11 cellular contexts compared by ENCODE assay signal in the genomic region with DNA sequence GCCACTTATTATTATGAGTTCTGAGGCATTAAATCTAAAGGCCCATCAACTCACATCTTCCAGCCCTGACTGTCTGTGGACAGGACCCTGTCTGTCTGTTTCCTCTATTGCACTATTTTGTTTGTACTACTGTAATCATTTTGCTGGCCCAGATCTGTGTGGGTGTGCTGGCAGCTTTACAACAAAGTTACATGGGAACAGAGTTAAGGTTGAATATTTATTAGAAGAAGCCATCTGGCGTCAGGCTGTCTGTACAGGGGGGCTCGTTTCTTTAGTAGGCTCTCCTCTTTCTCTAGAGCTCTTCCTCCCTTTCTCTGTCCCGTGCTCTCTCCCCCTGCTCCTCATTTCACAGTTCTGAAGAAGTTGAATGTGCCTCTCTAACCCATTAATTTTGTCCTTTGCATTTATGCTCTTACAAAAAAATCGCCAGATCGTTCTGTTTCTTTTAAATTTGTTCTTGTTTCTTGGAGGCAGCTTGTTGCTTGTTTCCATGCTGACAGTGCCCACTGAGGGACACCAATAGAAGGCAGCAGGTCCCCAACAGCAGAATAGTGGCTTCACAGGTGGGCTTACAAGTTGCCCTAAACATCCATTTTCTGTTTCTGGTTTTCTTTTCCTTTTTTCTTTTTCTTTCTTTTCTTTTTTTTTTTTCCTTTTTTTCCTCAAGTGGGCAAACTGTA.
DNase-seq lines count a peak whose midpoint lies in the region; ATAC-seq and TF ChIP-seq lines count a peak whose summit lies in the region.
"Had no signal": no experiment of that assay in that cellular context is flagged by ENCODE, and none has a peak within 500 bp of the region (broad histone marks: within the 10 kb centered on the region; RNA-seq: fewer than 3 reads in every experiment).

No MANE protein-coding gene starts in this region.

- H3K27me3 ChIP-seq in neural progenitor cell, result no peaks in the 10 kb centered on the region

- H3K4me2 ChIP-seq in neural progenitor cell, result no peak overlapping the region

- peak; percentile 22 for DNase-seq in AG09319 (ENCODE audit: extremely low read depth, low read depth)
- DNase-seq in NCI-H226, result peak; percentile 39
- peak; percentile 34 for DNase-seq in epithelial cell of esophagus (ENCODE audit: low read depth)
- no peak for DNase-seq in neural progenitor cell (ENCODE audit: low spot score)
- no peak for DNase-seq in middle frontal gyrus (ENCODE audit: extremely low spot score, low spot score)
- no peak for DNase-seq in activated naive CD4-positive, alpha-beta T cell treated with anti-CD3 and anti-CD28 coated beads, Interleukin-2, amount 50 U/mL, for 72 hours (ENCODE audit: low spot score in 2 of 2)
- DNase-seq in NCI-H1436 (lab: John Stamatoyannopoulos, UW), result no peak
- DNase-seq: activated CD4-positive, alpha-beta memory T cell treated with anti-CD3 and anti-CD28 coated beads, Interleukin-2, amount 10 ng/mL, durations not matched to agents 7 days and 5 days; CD4-positive, alpha-beta memory T cell had no signal

- TF ChIP-seq CTCF in AG09319 (IDR thresholded peaks at IDR 0.05; ENCODE audit: low read depth, low read length) (no peak), epithelial cell of esophagus (IDR thresholded peaks at IDR 0.05; ENCODE audit: insufficient read depth, low read depth, low read length, missing control alignments) (no peak), neural progenitor cell (IDR thresholded peaks at IDR 0.05) (no peak)

- no peaks in the 10 kb centered on the region for H3K36me3 ChIP-seq in neural progenitor cell

- H3K79me2 ChIP-seq in neural progenitor cell (ENCODE audit: low read depth), result no peaks in the 10 kb centered on the region

- no peaks in the 10 kb centered on the region for H3K9me3 Mint-ChIP-seq in neural progenitor cell
- no peaks in the 10 kb centered on the region for H3K9me3 Mint-ChIP-seq in activated naive CD4-positive, alpha-beta T cell treated with anti-CD3 and anti-CD28 coated beads, Interleukin-2, amount 50 U/mL, for 72 hours
- H3K9me3 Mint-ChIP-seq: activated CD4-positive, alpha-beta memory T cell treated with anti-CD3 and anti-CD28 coated beads, Interleukin-2, amount 10 ng/mL, durations not matched to agents 7 days and 5 days; central memory CD8-positive, alpha-beta T cell had no signal

- no peaks in the 10 kb centered on the region for H3K36me3 Mint-ChIP-seq in neural progenitor cell
- H3K36me3 Mint-ChIP-seq in activated naive CD4-positive, alpha-beta T cell treated with anti-CD3 and anti-CD28 coated beads, Interleukin-2, amount 50 U/mL, for 72 hours, result no peaks in the 10 kb centered on the region
- H3K36me3 Mint-ChIP-seq: CD4-positive, alpha-beta memory T cell had no signal

- no peaks in the 10 kb centered on the region for H4K20me1 ChIP-seq in neural progenitor cell (ENCODE audit: low read depth)

- H2AFZ ChIP-seq in neural progenitor cell (replicated peaks), result peak overlapping the region; percentile 17

- H3K4me1 Mint-ChIP-seq in neural progenitor cell, result peaks cover 17% of the 10 kb centered on the region
- H3K4me1 Mint-ChIP-seq: activated CD4-positive, alpha-beta memory T cell treated with anti-CD3 and anti-CD28 coated beads, Interleukin-2, amount 10 ng/mL, durations not matched to agents 7 days and 5 days; CD4-positive, alpha-beta memory T cell; central memory CD8-positive, alpha-beta T cell had no signal

- H3F3A ChIP-seq in neural progenitor cell (ENCODE audit: low read depth), result no peaks in the 10 kb centered on the region

- no peak for ATAC-seq in activated naive CD4-positive, alpha-beta T cell treated with anti-CD3 and anti-CD28 coated beads, Interleukin-2, amount 50 U/mL, for 72 hours
- ATAC-seq in HG03108 (IDR thresholded peaks at IDR 0.05; ENCODE audit: unreplicated experiment), result no peak

- no peaks in the 10 kb centered on the region for H3K27me3 Mint-ChIP-seq in neural progenitor cell (ENCODE audit: insufficient read depth, low read depth)

- no peak overlapping the region for H3K4me3 Mint-ChIP-seq in neural progenitor cell
- H3K4me3 Mint-ChIP-seq: activated CD4-positive, alpha-beta memory T cell treated with anti-CD3 and anti-CD28 coated beads, Interleukin-2, amount 10 ng/mL, durations not matched to agents 7 days and 5 days; CD4-positive, alpha-beta memory T cell; central memory CD8-positive, alpha-beta T cell had no signal

- H3K27ac ChIP-seq in neural progenitor cell, result no peak overlapping the region

- no peaks in the 10 kb centered on the region for H3K4me1 ChIP-seq in neural progenitor cell

- no peaks in the 10 kb centered on the region for H3K9me3 ChIP-seq in neural progenitor cell (ENCODE audit: low read depth)

- H3K4me3 ChIP-seq in epithelial cell of esophagus (ENCODE audit: low read length), result no peak overlapping the region
- H3K4me3 ChIP-seq in neural progenitor cell, result no peak overlapping the region

- H3K9ac ChIP-seq in neural progenitor cell, result no peak overlapping the region

- H3K27ac Mint-ChIP-seq in neural progenitor cell, result no peak overlapping the region
- H3K27ac Mint-ChIP-seq in activated naive CD4-positive, alpha-beta T cell treated with anti-CD3 and anti-CD28 coated beads, Interleukin-2, amount 50 U/mL, for 72 hours, result no peak overlapping the region
- H3K27ac Mint-ChIP-seq: activated CD4-positive, alpha-beta memory T cell treated with anti-CD3 and anti-CD28 coated beads, Interleukin-2, amount 10 ng/mL, durations not matched to agents 7 days and 5 days; CD4-positive, alpha-beta memory T cell had no signal

Comparison
In these comparisons a context has a peak if more than half of its experiments do, and no peak if none do; other contexts are left out.
1. DNase-seq: peak in AG09319 (single experiment), NCI-H226 (single experiment) and epithelial cell of esophagus (single experiment); none in neural progenitor cell (single experiment), middle frontal gyrus (single experiment), activated naive CD4-positive, alpha-beta T cell treated with anti-CD3 and anti-CD28 coated beads, Interleukin-2, amount 50 U/mL, for 72 hours (0 of 2) and NCI-H1436 (single experiment).